1 cellular context compared by ENCODE assay signal in genomic region chr19:58334691-58335249, GRCh38.
TF ChIP-seq lines count a peak whose summit lies in the region.

No MANE protein-coding gene starts in this region.

TF ChIP-seq in SK-N-SH, 30 proteins besides CTCF, POLR2A, EP300 and RAD21:
- TF ChIP-seq CHD2 (IDR thresholded peaks at IDR 0.05; ENCODE audit: low read length, partially characterized antibody) (no peak), RFX5 (IDR thresholded peaks at IDR 0.05; ENCODE audit: low read length) (no peak), MAX (IDR thresholded peaks at IDR 0.05; ENCODE audit: low read depth) (no peak), SMC3 (IDR thresholded peaks at IDR 0.05; ENCODE audit: low read depth, low read length) (no peak), MXI1 (IDR thresholded peaks at IDR 0.05; ENCODE audit: low read depth, low read length) (no peak), YY1 (IDR thresholded peaks at IDR 0.05; ENCODE audit: low read depth) (no peak), PBX3 (IDR thresholded peaks at IDR 0.05) (no peak), NFIC (IDR thresholded peaks at IDR 0.05; ENCODE audit: borderline replicate concordance) (no peak), REST (IDR thresholded peaks at IDR 0.05; ENCODE audit: low read depth, low read length) (no peak), TCF12 (IDR thresholded peaks at IDR 0.05) (no peak), USF1 (IDR thresholded peaks at IDR 0.05; ENCODE audit: borderline replicate concordance, low read depth) (no peak), SIN3A (IDR thresholded peaks at IDR 0.05; ENCODE audit: borderline replicate concordance, low read depth, low read length) (no peak), JUND (IDR thresholded peaks at IDR 0.05) (no peak), FOXJ3 (CRISPR knock-in tag; IDR thresholded peaks at IDR 0.05) (no peak), POLR2AphosphoS5 (IDR thresholded peaks at IDR 0.05; ENCODE audit: low read depth, low read length) (no peak), ZBTB33 (IDR thresholded peaks at IDR 0.05; ENCODE audit: borderline replicate concordance, low read depth) (no peak), FOSL2 (IDR thresholded peaks at IDR 0.05; ENCODE audit: borderline replicate concordance, low read depth) (no peak), NRF1 (IDR thresholded peaks at IDR 0.05; ENCODE audit: low read depth, low read length) (no peak), FOXM1 (IDR thresholded peaks at IDR 0.05; ENCODE audit: low read depth) (no peak), USF2 (IDR thresholded peaks at IDR 0.05; ENCODE audit: borderline replicate concordance, low read depth, low read length) (no peak)
